8 cellular contexts compared by ENCODE assay signal in genomic region chr21:33360871-33361602, GRCh38. TPM values are rescaled to one million over a fixed set of nuclear protein-coding genes. Genes with fewer than 3 reads are reported as not detected.
DNase-seq lines count a peak whose midpoint lies in the region; ATAC-seq and TF ChIP-seq lines count a peak whose summit lies in the region.

No MANE protein-coding gene starts in this region.

- TF ChIP-seq POLR2A in erythroblast (IDR thresholded peaks at IDR 0.05; ENCODE audit: low read length): no peak

- peak; percentile 73 for ATAC-seq in GM21390 (IDR thresholded peaks at IDR 0.05; ENCODE audit: unreplicated experiment)
- ATAC-seq in naive B cell (ENCODE audit: low read depth in 2 of 2): peak; percentile 77 to 81

- no peaks in the 10 kb centered on the region for H3K27me3 ChIP-seq in OCI-LY3 (ENCODE audit: low read depth, low read length)

- no peaks in the 10 kb centered on the region for H4K20me1 ChIP-seq in OCI-LY3 (ENCODE audit: insufficient read depth, low read length)

- H2AFZ ChIP-seq in OCI-LY3 (ENCODE audit: low read depth, low read length): peak overlapping the region; percentile 90

- H3K4me2 ChIP-seq in OCI-LY3 (ENCODE audit: low read length): peak overlapping the region; percentile 95

- H3K4me3 Mint-ChIP-seq in IgD-negative memory B cell (peak overlapping the region; percentile 79 to 92 (median 88)), naive B cell (peak overlapping the region; percentile 69 to 95 (median 88))

- peak overlapping the region; percentile 75 for H3K4me3 ChIP-seq in OCI-LY3 (ENCODE audit: low read length)

- H3K4me1 ChIP-seq in OCI-LY3 (ENCODE audit: low read length): peaks cover 23% of the 10 kb centered on the region

- H3K36me3 ChIP-seq in OCI-LY3 (replicated peaks; ENCODE audit: low read depth, low read length): peaks cover 3% of the 10 kb centered on the region

- H3K9me3 Mint-ChIP-seq in IgD-negative memory B cell: peaks cover 0 to 7% (median 0%) of the 10 kb centered on the region in 3 donors
- H3K9me3 Mint-ChIP-seq in naive B cell: peaks cover 0 to 16% (median 8%) of the 10 kb centered on the region in 7 donors

- H3K36me3 Mint-ChIP-seq in IgD-negative memory B cell: peaks cover 3% of the 10 kb centered on the region
- H3K36me3 Mint-ChIP-seq in naive B cell: peaks cover 0 to 5% of the 10 kb centered on the region in 2 donors

- peak; percentile 65 for TF ChIP-seq CTCF in OCI-LY3 (IDR thresholded peaks at IDR 0.05; ENCODE audit: low read depth, low read length)

- H3K9ac ChIP-seq in OCI-LY3 (ENCODE audit: low read length): peak overlapping the region; percentile 61

- H3K4me1 Mint-ChIP-seq in IgD-negative memory B cell (peaks cover 25 to 34% (median 29%) of the 10 kb centered on the region in 3 donors), naive B cell (peaks cover 23 to 51% (median 31%) of the 10 kb centered on the region in 3 donors)

- peaks cover under 1% of the 10 kb centered on the region; the same call in 1 of the 2 replicates for H3K9me3 ChIP-seq in OCI-LY3 (ENCODE audit: insufficient read depth, low read length)

- H3K27ac ChIP-seq in OCI-LY3 (ENCODE audit: low read length): peak overlapping the region; percentile 32; the same call in 1 of the 2 replicates

- H3K79me2 ChIP-seq in OCI-LY3 (ENCODE audit: low read length): no peaks in the 10 kb centered on the region

- DNase-seq in COLO829 (ENCODE audit: low spot score): peak; percentile 56
- peak; percentile 84 for DNase-seq in activated T-cell treated with anti-CD3 and anti-CD28 coated beads for 4 hours
- DNase-seq in erythroblast (lab: John Stamatoyannopoulos, UW): peak; percentile 67 to 83
- DNase-seq in naive B cell: peak; percentile 81
- peak; percentile 61 to 79 for DNase-seq in stimulated activated CD8-positive, alpha-beta memory T cell treated with anti-CD3 and anti-CD28 coated beads, Interleukin-7, amount 100 ng/mL, for 48 hours (ENCODE audit: extremely low read depth in 1 of 2, low read depth in 1 of 2)

- H3K27me3 Mint-ChIP-seq in IgD-negative memory B cell (peaks cover 1% of the 10 kb centered on the region), naive B cell (no peaks in the 10 kb centered on the region)

- peak overlapping the region; percentile 91 to 98 (median 97) for H3K27ac Mint-ChIP-seq in IgD-negative memory B cell
- H3K27ac Mint-ChIP-seq in naive B cell: peak overlapping the region; percentile 94 to 99 (median 96)

RNA-seq across cellular contexts. Expression of gene IFNAR1, which starts 36.3 kb away (rescaled TPM):
- polyA plus RNA-seq in IgD-negative memory B cell (93.6 TPM), naive B cell (ENCODE audit: low read depth in 6 of 6) (100 to 1,000 TPM in 5 of 6 donors, 10 to 100 TPM in 1; 99.7 to 142 (median 126) TPM)

RNA-seq across cellular contexts. Expression of gene IFNGR2, which starts 42.2 kb away (rescaled TPM):
- polyA plus RNA-seq in IgD-negative memory B cell (131 TPM), naive B cell (ENCODE audit: low read depth in 6 of 6) (100 to 1,000 TPM; 120 to 177 (median 144) TPM)

Comparison
In these comparisons a context has a peak if more than half of its experiments do, and no peak if none do; other contexts are left out.
1. Peak in every context shown above with its lines: DNase-seq, ATAC-seq, H3K4me3 ChIP-seq and H3K27ac ChIP-seq.